12 cellular contexts compared by ENCODE assay signal in the genomic region with DNA sequence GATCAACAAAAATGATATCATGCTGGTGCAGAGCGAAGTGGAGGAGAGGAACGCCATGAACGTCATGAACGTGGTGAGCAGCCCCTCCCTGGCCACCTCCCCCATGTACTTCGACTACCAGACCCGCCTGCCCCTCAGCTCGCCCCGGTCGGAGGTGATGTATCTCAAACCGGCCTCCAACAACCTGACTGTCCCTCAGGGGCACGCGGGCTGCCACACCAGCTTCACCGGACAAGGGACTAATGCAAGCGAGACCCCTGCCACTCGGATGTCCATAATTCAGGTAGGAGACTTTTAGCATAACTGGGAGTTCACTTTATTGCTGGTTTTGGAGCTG. TPM values are rescaled to one million over a fixed set of nuclear protein-coding genes. Genes with fewer than 3 reads are reported as not detected.
A peak's percentile ranks its signal among the peaks of the same experiment; 100 is the strongest.
DNase-seq lines count a peak whose midpoint lies in the region; ATAC-seq and TF ChIP-seq lines count a peak whose summit lies in the region.
"Had no signal": no experiment of that assay in that cellular context is flagged by ENCODE, and none has a peak within 500 bp of the region (broad histone marks: within the 10 kb centered on the region; RNA-seq: fewer than 3 reads in every experiment).

No MANE protein-coding gene starts in this region.

- 2 to 7% (median 5%) methylated on average over 12 to 15 of the region's 15 CpGs for WGBS in heart left ventricle, 4 donors

- H3K27ac ChIP-seq in angular gyrus (ENCODE audit: low read depth, low read length) (peak overlapping the region; percentile 37), heart left ventricle (peak overlapping the region in 9 of 12 donors; percentile 22 to 77 (median 68)), muscle layer of duodenum (ENCODE audit: low read length) (no peak overlapping the region), temporal lobe (ENCODE audit: low read depth, low read length) (peak overlapping the region; percentile 87), OCI-LY7 (ENCODE audit: low read depth, low read length, poor library complexity, severe bottlenecking) (no peak overlapping the region)

- CTCF ChIA-PET in OCI-LY7 (lab: Charles Lee; ENCODE audit: unreplicated experiment): no interaction called here

- H3K9me3 Mint-ChIP-seq in stimulated activated naive CD8-positive, alpha-beta T cell treated with anti-CD3 and anti-CD28 coated beads, Interleukin-15, amount 100 ng/mL, for 72 hours: peaks cover 0 to 12% of the 10 kb centered on the region in 2 donors

- ATAC-seq in heart left ventricle: no peak
- no peak for ATAC-seq in stimulated activated naive CD8-positive, alpha-beta T cell treated with anti-CD3 and anti-CD28 coated beads, Interleukin-15, amount 100 ng/mL, for 72 hours

- H3K9me3 ChIP-seq in heart left ventricle (no peaks in the 10 kb centered on the region), muscle layer of duodenum (ENCODE audit: control insufficient read depth in 1 of 2, low read length in 2 of 2) (no peaks in the 10 kb centered on the region), OCI-LY7 (ENCODE audit: low read length) (no peaks in the 10 kb centered on the region)

- H3K4me1 Mint-ChIP-seq in stimulated activated naive CD8-positive, alpha-beta T cell treated with anti-CD3 and anti-CD28 coated beads, Interleukin-15, amount 100 ng/mL, for 72 hours: peaks cover 46% of the 10 kb centered on the region

- no peak overlapping the region for H3K4me3 Mint-ChIP-seq in stimulated activated naive CD8-positive, alpha-beta T cell treated with anti-CD3 and anti-CD28 coated beads, Interleukin-15, amount 100 ng/mL, for 72 hours
- H3K4me3 Mint-ChIP-seq: activated naive CD8-positive, alpha-beta T cell treated with anti-CD3 and anti-CD28 coated beads, Interleukin-2, amount 10 ng/mL, durations not matched to agents 7 days and 5 days; T-helper 1 cell treated with Interleukin-12 subunit alpha and Interleukin-12 subunit beta and Interleukin-4 antibody, amounts not matched to agents 30 μg/mL and 1 μg/mL, for 36 hours had no signal

- H3K27me3 Mint-ChIP-seq in stimulated activated naive CD8-positive, alpha-beta T cell treated with anti-CD3 and anti-CD28 coated beads, Interleukin-15, amount 100 ng/mL, for 72 hours: peaks cover 52% of the 10 kb centered on the region

- H3K79me2 ChIP-seq in OCI-LY7 (ENCODE audit: insufficient read depth, low read depth, low read length): no peaks in the 10 kb centered on the region

- TF ChIP-seq CTCF in heart left ventricle (IDR thresholded peaks at IDR 0.05) (no peak), OCI-LY7 (conservative IDR thresholded peaks at IDR 0.05; ENCODE audit: low read length) (no peak)

- no peak overlapping the region for H3K4me2 ChIP-seq in OCI-LY7 (ENCODE audit: low read length)

- POLR2A ChIA-PET in OCI-LY7 (lab: Charles Lee): interaction anchor here (0.6 to 1.4 kb wide), 2 partner anchors 10 to 279 kb away, joined by 3 to 4 read pairs; no protein-coding TSS in a partner anchor

- no peak for TF ChIP-seq POLR2A in heart left ventricle (IDR thresholded peaks at IDR 0.05)

- no peak overlapping the region for H3K27ac Mint-ChIP-seq in stimulated activated naive CD8-positive, alpha-beta T cell treated with anti-CD3 and anti-CD28 coated beads, Interleukin-15, amount 100 ng/mL, for 72 hours
- H3K27ac Mint-ChIP-seq: T-helper 1 cell treated with Interleukin-12 subunit alpha and Interleukin-12 subunit beta and Interleukin-4 antibody, amounts not matched to agents 30 μg/mL and 1 μg/mL, for 36 hours had no signal

- peaks cover 0 to 53% (median 32%) of the 10 kb centered on the region in 9 donors for H3K27me3 ChIP-seq in heart left ventricle
- H3K27me3 ChIP-seq in muscle layer of duodenum (ENCODE audit: low read depth, low read length): peaks cover 34% of the 10 kb centered on the region

- DNase-seq in heart left ventricle: peak; percentile 20 to 63 (median 27)
- DNase-seq in kidney tubule cell (ENCODE audit: low spot score): no peak
- DNase-seq in stimulated activated naive CD8-positive, alpha-beta T cell treated with anti-CD3 and anti-CD28 coated beads, Interleukin-15, amount 100 ng/mL, for 72 hours: no peak
- no peak for DNase-seq in HT-29 (ENCODE audit: low spot score)
- no peak for DNase-seq in OCI-LY7 (ENCODE audit: low spot score)
- DNase-seq: NCI-H1092 treated with DMSO at 0.1 percent for 48 hours; NK-92 treated with Interleukin-12 subunit alpha and Interleukin-12 subunit beta, amount 100 ng/mL, for 24 hours had no signal

- no peaks in the 10 kb centered on the region for H4K20me1 ChIP-seq in OCI-LY7 (ENCODE audit: insufficient read depth, low read length)

- H3K4me3 ChIP-seq in heart left ventricle (peak overlapping the region; percentile 22 to 79 (median 65)), muscle layer of duodenum (ENCODE audit: low read depth in 1 of 2, low read length in 2 of 2) (peak overlapping the region; percentile 48 to 86), OCI-LY7 (ENCODE audit: low read depth, low read length, poor library complexity, severe bottlenecking) (no peak overlapping the region)

- H3K36me3 ChIP-seq in heart left ventricle: no peaks in the 10 kb centered on the region
- no peaks in the 10 kb centered on the region for H3K36me3 ChIP-seq in muscle layer of duodenum (ENCODE audit: control insufficient read depth in 1 of 2, insufficient read depth in 2 of 2, low read length in 2 of 2)
- no peaks in the 10 kb centered on the region for H3K36me3 ChIP-seq in OCI-LY7 (ENCODE audit: insufficient read depth, low read length)

- BruUV-seq in OCI-LY7 (replicated peaks; lab: Mats Ljungman, UMichigan): no TSS peak

- H3K4me1 ChIP-seq in heart left ventricle (peaks cover 0 to 26% (median 2%) of the 10 kb centered on the region in 12 donors), muscle layer of duodenum (ENCODE audit: control insufficient read depth in 1 of 2, insufficient read depth in 2 of 2, low read length in 2 of 2) (peaks cover 0 to 34% of the 10 kb centered on the region in 2 donors), OCI-LY7 (ENCODE audit: insufficient read depth, low read length, poor library complexity, severe bottlenecking) (no peaks in the 10 kb centered on the region)

- H3K9me2 ChIP-seq in OCI-LY7 (ENCODE audit: insufficient read depth, low read length): no peaks in the 10 kb centered on the region

- intact Hi-C loops in heart left ventricle (cut with DNase I): loop anchor here in 2 of 10 donors (5.0 to 10.0 kb wide), 4 partner anchors 163 to 1328 kb away; no protein-coding TSS in a partner anchor
- intact Hi-C loops in OCI-LY7 (cut with micrococcal nuclease; ENCODE audit: unreplicated experiment): no loop called here

- H2AFZ ChIP-seq in OCI-LY7 (ENCODE audit: low read length): no peak overlapping the region

RNA-seq across cellular contexts. Expression of a gene that starts 3.3 kb away (rescaled TPM):
- total RNA-seq in heart left ventricle: 10 to 100 TPM in 1 of 9 donors, 1 to 10 TPM in 8; 2.0 to 17.5 (median 4.0) TPM
- 1 to 10 TPM in 1 of 2 donors, under 1 TPM in 1; 0.61 to 2.7 TPM for polyA plus RNA-seq in heart left ventricle
- 84.8 TPM for total RNA-seq in temporal lobe
- total RNA-seq in HT-29 (2014; rRNA removed; shearing (Covaris generic)): not detected in 2 replicates
- total RNA-seq in OCI-LY7 (2014; rRNA removed; shearing (Covaris generic)): not detected in 2 replicates
- total RNA-seq in OCI-LY7 (2022): not detected in 2 replicates
- total RNA-seq: activated naive CD8-positive, alpha-beta T cell treated with anti-CD3 and anti-CD28 coated beads, Interleukin-2, amount 10 ng/mL, durations not matched to agents 7 days and 5 days had no signal

Comparison
In these comparisons a context has a peak if more than half of its experiments do, and no peak if none do; other contexts are left out.
1. H3K27ac ChIP-seq: peak in angular gyrus (single experiment), heart left ventricle (9 of 12) and temporal lobe (single experiment); none in muscle layer of duodenum (single experiment) and OCI-LY7 (single experiment).
2. DNase-seq: peak in heart left ventricle (5 of 5); none in kidney tubule cell (single experiment), stimulated activated naive CD8-positive, alpha-beta T cell treated with anti-CD3 and anti-CD28 coated beads, Interleukin-15, amount 100 ng/mL, for 72 hours (0 of 2), HT-29 (single experiment) and OCI-LY7 (single experiment).